35 cellular contexts compared by ENCODE assay signal in the genomic region with DNA sequence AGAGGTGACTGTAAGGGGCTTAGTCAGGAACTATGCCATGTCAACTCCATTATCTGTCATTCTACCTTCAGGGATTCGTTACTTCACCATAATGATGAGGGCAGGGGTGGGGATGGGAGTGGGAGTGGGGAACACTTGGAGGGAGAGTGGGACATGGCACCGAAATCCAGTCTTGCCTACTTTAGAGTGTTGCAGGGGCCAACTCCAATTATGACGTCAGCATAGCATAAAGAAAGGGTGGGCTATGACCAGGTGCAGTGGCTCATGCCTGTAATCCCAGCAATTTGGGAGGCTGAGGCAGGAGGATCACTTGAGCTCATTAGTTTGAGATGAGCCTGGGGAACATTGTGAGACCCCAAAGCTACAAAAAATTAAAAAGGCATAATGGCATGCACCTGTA.
"Had no signal": no experiment of that assay in that cellular context is flagged by ENCODE, and none has a peak within 500 bp of the region (broad histone marks: within the 10 kb centered on the region; RNA-seq: fewer than 3 reads in every experiment).

No MANE protein-coding gene starts in this region.

- H3K27me3 ChIP-seq: MG63 had no signal

- H3K4me2 ChIP-seq: KMS-11 had no signal

- H3K4me3 ChIP-seq: MG63 had no signal

- DNase-seq: Karpas-422, Kasumi-1, MG63, MM.1S, MV-4-11, NCI-H1048, NCI-H1092, NCI-H1092 treated with DMSO at 0.1 percent for 48 hours, NCI-H1105, NCI-H1105 treated with DMSO at 0.1 percent for 48 hours, NCI-H1417, NCI-H1417 treated with DMSO at 0.1 percent for 48 hours, NCI-H1436, NCI-H1436 treated with DMSO at 0.1 percent for 48 hours, NCI-H146, NCI-H1694, NCI-H1694 treated with DMSO at 0.1 percent for 48 hours, NCI-H187, NCI-H187 treated with DMSO at 0.1 percent for 48 hours, NCI-H1930, NCI-H2029, NCI-H2029 treated with DMSO at 0.1 percent for 48 hours, NCI-H2081, NCI-H2081 treated with DMSO at 0.1 percent for 48 hours, NCI-H2107, NCI-H2171, NCI-H2171 treated with DMSO at 0.1 percent for 48 hours, NCI-H2227 treated with DMSO at 0.1 percent for 48 hours, NCI-H226, NCI-H345, NCI-H446, NCI-H446 treated with DMSO at 0.1 percent for 48 hours, NCI-H510A, NCI-H510A treated with DMSO at 0.1 percent for 48 hours had no signal

- H3K36me3 ChIP-seq: MG63 had no signal

- H3K9ac ChIP-seq: KMS-11 had no signal

- H3K27ac ChIP-seq: KMS-11 had no signal

- H3K9me3 ChIP-seq: MG63 had no signal
